In the genomic region with DNA sequence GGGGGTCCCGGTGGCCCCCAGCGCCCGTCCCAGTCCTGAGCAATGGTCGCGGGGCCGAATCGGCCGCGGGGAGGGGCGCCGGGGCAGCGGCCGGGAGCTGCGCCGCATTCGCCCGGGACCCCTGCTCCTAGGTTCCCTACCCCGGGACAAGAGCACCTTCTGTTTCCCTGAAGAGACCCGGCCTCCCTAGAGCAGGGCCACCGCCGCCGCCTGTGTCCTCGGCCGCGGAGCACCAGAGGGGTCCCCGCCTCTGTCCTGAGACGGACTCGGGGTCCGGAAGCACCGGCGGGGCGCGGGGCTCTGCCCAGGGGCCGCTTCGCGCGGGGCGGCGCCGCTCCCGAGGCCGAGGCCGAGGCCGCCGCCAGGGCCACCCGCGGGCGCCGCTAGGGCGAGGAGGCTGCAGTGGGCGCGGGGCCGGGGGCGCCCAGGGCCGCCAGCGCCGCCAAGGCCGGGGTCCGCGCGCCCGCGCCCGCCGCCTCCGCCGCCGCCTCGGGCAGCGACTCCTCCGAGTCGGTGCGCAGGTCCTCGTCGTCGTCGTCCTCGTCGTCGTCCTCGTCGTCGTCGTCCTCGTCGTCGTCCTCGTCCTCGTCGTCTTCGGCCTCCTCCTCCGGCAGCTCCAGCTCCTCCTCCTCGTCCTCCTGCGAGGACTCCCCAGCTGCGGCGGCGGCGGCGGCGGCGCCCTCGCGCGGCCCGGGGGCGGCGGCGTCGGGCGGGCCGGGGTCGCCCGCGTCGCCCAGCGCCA, we compare ENCODE assay signal across 1 cellular context.
TF ChIP-seq lines count a peak whose summit lies in the region.

No MANE protein-coding gene starts in this region.

TF ChIP-seq in IMR-90, 13 proteins besides CTCF, POLR2A, EP300 and RAD21 (continued from another document):
- TF ChIP-seq, protein P1, sequence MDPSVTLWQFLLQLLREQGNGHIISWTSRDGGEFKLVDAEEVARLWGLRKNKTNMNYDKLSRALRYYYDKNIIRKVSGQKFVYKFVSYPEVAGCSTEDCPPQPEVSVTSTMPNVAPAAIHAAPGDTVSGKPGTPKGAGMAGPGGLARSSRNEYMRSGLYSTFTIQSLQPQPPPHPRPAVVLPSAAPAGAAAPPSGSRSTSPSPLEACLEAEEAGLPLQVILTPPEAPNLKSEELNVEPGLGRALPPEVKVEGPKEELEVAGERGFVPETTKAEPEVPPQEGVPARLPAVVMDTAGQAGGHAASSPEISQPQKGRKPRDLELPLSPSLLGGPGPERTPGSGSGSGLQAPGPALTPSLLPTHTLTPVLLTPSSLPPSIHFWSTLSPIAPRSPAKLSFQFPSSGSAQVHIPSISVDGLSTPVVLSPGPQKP (IDR thresholded peaks at IDR 0.05; ENCODE audit: borderline replicate concordance, low read depth, low read length) = no peak
- TF ChIP-seq BHLHE40 (IDR thresholded peaks at IDR 0.05; ENCODE audit: low read depth, low read length) = no peak
- no peak for TF ChIP-seq FOS (IDR thresholded peaks at IDR 0.05; ENCODE audit: low read depth, low read length)
- no peak for TF ChIP-seq CEBPB (IDR thresholded peaks at IDR 0.05; ENCODE audit: low read depth, low read length)
- no peak for TF ChIP-seq CHD1 (IDR thresholded peaks at IDR 0.05; ENCODE audit: low read depth, low read length)
